Comparison of ENCODE assay signal across 12 cellular contexts in genomic region chr14:29906256-29906885, GRCh38. TPM values are rescaled to one million over a fixed set of nuclear protein-coding genes. Genes with fewer than 3 reads are reported as not detected.
DNase-seq lines count a peak whose midpoint lies in the region; ATAC-seq and TF ChIP-seq lines count a peak whose summit lies in the region.
"Had no signal": no experiment of that assay in that cellular context is flagged by ENCODE, and none has a peak within 500 bp of the region (broad histone marks: within the 10 kb centered on the region; RNA-seq: fewer than 3 reads in every experiment).

No MANE protein-coding gene starts in this region.

- H3K4me1 ChIP-seq in parathyroid adenoma: peaks cover 10% of the 10 kb centered on the region

- no peak for TF ChIP-seq CTCF in epithelial cell of proximal tubule (conservative IDR thresholded peaks at IDR 0.05; ENCODE audit: low read depth, low read length)
- TF ChIP-seq CTCF in parathyroid adenoma (IDR thresholded peaks at IDR 0.05): no peak

- H3K36me3 ChIP-seq in parathyroid adenoma (ENCODE audit: control insufficient read depth, insufficient read depth, low read length): no peaks in the 10 kb centered on the region
- H3K36me3 ChIP-seq: neutrophil had no signal

- DNase-seq in NCI-H1105 treated with DMSO at 0.1 percent for 48 hours (lab: John Stamatoyannopoulos, UW) (peak; percentile 31), NCI-H1105 (lab: John Stamatoyannopoulos, UW) (no peak), NCI-H2196 (lab: John Stamatoyannopoulos, UW; ENCODE audit: unreplicated experiment) (peak; percentile 49), epithelial cell of proximal tubule (ENCODE audit: low read depth) (peak; percentile 91)
- no peak for DNase-seq in activated T-cell treated with anti-CD3 and anti-CD28 coated beads, Interleukin-2, amount 50 U/mL, for 1 hour
- DNase-seq: activated T-cell treated with anti-CD3 and anti-CD28 coated beads, Interleukin-2, amount 50 U/mL, for 24 hours; NCI-H526 treated with DMSO at 0.1 percent for 48 hours; tibial artery had no signal

- peak overlapping the region; percentile 70 for H3K27ac ChIP-seq in parathyroid adenoma
- H3K27ac ChIP-seq: neutrophil, tibial artery had no signal

- H3K9ac ChIP-seq in parathyroid adenoma: no peak overlapping the region

- H3K4me2 ChIP-seq in parathyroid adenoma (ENCODE audit: low read length): peak overlapping the region; percentile 49

- H3K4me3 ChIP-seq in epithelial cell of proximal tubule (ENCODE audit: low read depth, low read length): peak overlapping the region; percentile 34
- peak overlapping the region; percentile 8 for H3K4me3 ChIP-seq in parathyroid adenoma (ENCODE audit: low read depth, low read length)
- H3K4me3 ChIP-seq: tibial artery had no signal

- ATAC-seq in HG02798 (IDR thresholded peaks at IDR 0.05; ENCODE audit: poor library complexity, unreplicated experiment) (no peak), GM18511 (IDR thresholded peaks at IDR 0.05; ENCODE audit: unreplicated experiment) (no peak)

- H3K27me3 ChIP-seq in parathyroid adenoma (ENCODE audit: control insufficient read depth, insufficient read depth, low read length): no peaks in the 10 kb centered on the region
- H3K27me3 ChIP-seq: neutrophil, tibial artery had no signal

- peak overlapping the region; percentile 31 for H2AFZ ChIP-seq in parathyroid adenoma

- H3K79me2 ChIP-seq in parathyroid adenoma: peaks cover 22% of the 10 kb centered on the region

- H3K9me3 ChIP-seq in parathyroid adenoma (ENCODE audit: control insufficient read depth, low read length): no peaks in the 10 kb centered on the region
- H3K9me3 ChIP-seq: neutrophil, tibial artery had no signal

RNA-seq across cellular contexts. Expression of gene PRKD1, which starts 21.3 kb away (rescaled TPM):
- 4.5 and 6.5 TPM in 2 replicates for total RNA-seq in epithelial cell of proximal tubule

Comparison
In these comparisons a context has a peak if more than half of its experiments do, and no peak if none do; other contexts are left out.
1. DNase-seq: peak in NCI-H1105 treated with DMSO at 0.1 percent for 48 hours (single experiment), NCI-H2196 (single experiment) and epithelial cell of proximal tubule (single experiment); none in NCI-H1105 (single experiment) and activated T-cell treated with anti-CD3 and anti-CD28 coated beads, Interleukin-2, amount 50 U/mL, for 1 hour (single experiment).